16 cellular contexts compared by ENCODE assay signal in genomic region chr13:31191748-31192147, GRCh38. TPM values are rescaled to one million over a fixed set of nuclear protein-coding genes. Genes with fewer than 3 reads are reported as not detected.
DNase-seq lines count a peak whose midpoint lies in the region; ATAC-seq and TF ChIP-seq lines count a peak whose summit lies in the region.
"Had no signal": no experiment of that assay in that cellular context is flagged by ENCODE, and none has a peak within 500 bp of the region (broad histone marks: within the 10 kb centered on the region; RNA-seq: fewer than 3 reads in every experiment).

No MANE protein-coding gene starts in this region.

- H3K9me3 ChIP-seq in gastrocnemius medialis = no peaks in the 10 kb centered on the region
- no peaks in the 10 kb centered on the region for H3K9me3 ChIP-seq in tibial nerve
- no peaks in the 10 kb centered on the region for H3K9me3 ChIP-seq in uterus
- H3K9me3 ChIP-seq: A549, HAP-1 had no signal

- H3K27ac ChIP-seq in gastrocnemius medialis (peak overlapping the region in 3 of 4 donors; percentile 25 to 64 (median 61)), tibial nerve (no peak overlapping the region), uterus (no peak overlapping the region)
- H3K27ac ChIP-seq: 22Rv1, A549, C4-2B had no signal

- no peak for DNase-seq in activated CD4-positive, alpha-beta T cell treated with anti-CD3 and anti-CD28 coated beads for 36 hours
- no peak for DNase-seq in activated CD4-positive, alpha-beta T cell treated with anti-CD3 and anti-CD28 coated beads, Interleukin-2, amount 50 U/mL, for 48 hours
- DNase-seq in left colon (no peak), gastrocnemius medialis (no peak), tibial nerve (ENCODE audit: low spot score in 2 of 2) (no peak), DMS79 treated with DMSO at 0.1 percent for 48 hours (lab: John Stamatoyannopoulos, UW) (no peak), uterus (no peak)
- DNase-seq: AML-193; CD4-positive, alpha-beta T cell; DMS153; DMS79; GF-D8 had no signal

- CTCF ChIA-PET in activated CD4-positive, alpha-beta T cell treated with anti-CD3 and anti-CD28 coated beads for 36 hours (lab: Charles Lee) = no interaction called here

- H3K9me3 Mint-ChIP-seq in activated CD4-positive, alpha-beta T cell treated with anti-CD3 and anti-CD28 coated beads for 36 hours (ENCODE audit: low read depth) = no peaks in the 10 kb centered on the region

- no peak overlapping the region for H3K4me3 Mint-ChIP-seq in activated CD4-positive, alpha-beta T cell treated with anti-CD3 and anti-CD28 coated beads for 36 hours
- H3K4me3 Mint-ChIP-seq: CD4-positive, alpha-beta T cell had no signal

- no peak for TF ChIP-seq EP300 in tibial nerve (IDR thresholded peaks at IDR 0.05)

- ATAC-seq in activated CD4-positive, alpha-beta T cell treated with anti-CD3 and anti-CD28 coated beads for 36 hours = peak; percentile 44
- ATAC-seq in left colon = peak; percentile 27
- no peak for ATAC-seq in gastrocnemius medialis
- ATAC-seq: A549 had no signal

- TF ChIP-seq POLR2A in gastrocnemius medialis (IDR thresholded peaks at IDR 0.05) (no peak), tibial nerve (IDR thresholded peaks at IDR 0.05) (no peak), uterus (IDR thresholded peaks at IDR 0.05) (no peak)

- H3K27me3 Mint-ChIP-seq in activated CD4-positive, alpha-beta T cell treated with anti-CD3 and anti-CD28 coated beads for 36 hours = no peaks in the 10 kb centered on the region
- H3K27me3 Mint-ChIP-seq: CD4-positive, alpha-beta T cell had no signal

- H3K4me3 ChIP-seq in gastrocnemius medialis = no peak overlapping the region
- H3K4me3 ChIP-seq in tibial nerve = no peak overlapping the region
- H3K4me3 ChIP-seq in uterus = no peak overlapping the region
- H3K4me3 ChIP-seq: A549, HAP-1 had no signal

- POLR2A ChIA-PET in activated CD4-positive, alpha-beta T cell treated with anti-CD3 and anti-CD28 coated beads for 36 hours (lab: Charles Lee) = no interaction called here

- no peak for TF ChIP-seq CTCF in gastrocnemius medialis (IDR thresholded peaks at IDR 0.05 in 4 of 5, conservative IDR thresholded peaks at IDR 0.05 in 1 of 5)
- no peak for TF ChIP-seq CTCF in tibial nerve (IDR thresholded peaks at IDR 0.05)
- TF ChIP-seq CTCF in uterus (IDR thresholded peaks at IDR 0.05) = no peak

- H3K36me3 ChIP-seq in gastrocnemius medialis (no peaks in the 10 kb centered on the region), tibial nerve (no peaks in the 10 kb centered on the region), uterus (no peaks in the 10 kb centered on the region)
- H3K36me3 ChIP-seq: HAP-1 had no signal

- no peaks in the 10 kb centered on the region for H3K27me3 ChIP-seq in gastrocnemius medialis
- no peaks in the 10 kb centered on the region for H3K27me3 ChIP-seq in tibial nerve
- H3K27me3 ChIP-seq in uterus = no peaks in the 10 kb centered on the region

- H3K36me3 Mint-ChIP-seq in activated CD4-positive, alpha-beta T cell treated with anti-CD3 and anti-CD28 coated beads for 36 hours (ENCODE audit: low read depth) = no peaks in the 10 kb centered on the region

- in situ Hi-C loops in gastrocnemius medialis (cut with MboI; ENCODE audit: low sequenced_read_pairs in 4 of 4) = no loop called here

- WGBS in tibial nerve, 2 donors = 80 to 85% methylated on average over 4 of the region's 4 CpGs

- H3K4me1 ChIP-seq in gastrocnemius medialis (peaks cover 5 to 10% of the 10 kb centered on the region in 2 donors), tibial nerve (no peaks in the 10 kb centered on the region), uterus (no peaks in the 10 kb centered on the region)
- H3K4me1 ChIP-seq: A549, HAP-1 had no signal

- H3K4me1 Mint-ChIP-seq in activated CD4-positive, alpha-beta T cell treated with anti-CD3 and anti-CD28 coated beads for 36 hours = peaks cover 4% of the 10 kb centered on the region

- H3K27ac Mint-ChIP-seq in activated CD4-positive, alpha-beta T cell treated with anti-CD3 and anti-CD28 coated beads for 36 hours = no peak overlapping the region
- H3K27ac Mint-ChIP-seq: CD4-positive, alpha-beta T cell had no signal

- intact Hi-C loops in activated CD4-positive, alpha-beta T cell treated with anti-CD3 and anti-CD28 coated beads for 36 hours (cut with DNase I, micrococcal nuclease) = no loop called here
- intact Hi-C loops in left colon (cut with DNase I, micrococcal nuclease) = no loop called here
- intact Hi-C loops in gastrocnemius medialis (cut with DNase I; ENCODE audit: low total_unique reads) = no loop called here
- intact Hi-C loops in uterus (cut with DNase I; ENCODE audit: low total_unique reads) = no loop called here

RNA-seq across cellular contexts. Expression of gene B3GLCT, which starts 8.0 kb away (rescaled TPM):
- 1 to 10 TPM; 2.1 to 2.4 TPM for total RNA-seq in activated CD4-positive, alpha-beta T cell treated with anti-CD3 and anti-CD28 coated beads for 36 hours
- 1 to 10 TPM; 3.9 to 5.0 TPM for total RNA-seq in left colon
- 1 to 10 TPM; 2.4 to 4.8 (median 3.6) TPM for total RNA-seq in gastrocnemius medialis
- 10 to 100 TPM in 1 of 4 donors, 1 to 10 TPM in 3; 5.4 to 14.1 (median 6.6) TPM for total RNA-seq in tibial nerve
- total RNA-seq in uterus = 10 to 100 TPM; 20.0 to 83.1 (median 31.7) TPM

RNA-seq across cellular contexts. Expression of gene HSPH1, which starts 30.0 kb away (rescaled TPM):
- 100 to 1,000 TPM; 229 to 259 TPM for total RNA-seq in activated CD4-positive, alpha-beta T cell treated with anti-CD3 and anti-CD28 coated beads for 36 hours
- total RNA-seq in left colon = 10 to 100 TPM; 35.4 to 41.9 TPM
- 10 to 100 TPM; 23.0 to 57.7 (median 30.6) TPM for total RNA-seq in gastrocnemius medialis
- total RNA-seq in tibial nerve = 10 to 100 TPM; 26.2 to 41.7 (median 30.0) TPM
- total RNA-seq in uterus = 10 to 100 TPM; 11.3 to 74.7 (median 46.2) TPM

Comparison
In these comparisons a context has a peak if more than half of its experiments do, and no peak if none do; other contexts are left out.
1. ATAC-seq: peak in activated CD4-positive, alpha-beta T cell treated with anti-CD3 and anti-CD28 coated beads for 36 hours (single experiment) and left colon (single experiment); none in gastrocnemius medialis (0 of 2).
2. H3K27ac ChIP-seq: peak in gastrocnemius medialis (3 of 4); none in tibial nerve (0 of 4) and uterus (0 of 2).